1 cellular context compared by ENCODE assay signal in genomic region chr20:12056836-12057235, GRCh38.
TF ChIP-seq lines count a peak whose summit lies in the region.

No MANE protein-coding gene starts in this region.

TF ChIP-seq in GM23338, 12 proteins besides CTCF, POLR2A, EP300 and RAD21 (continued from another document):
- TF ChIP-seq REST (IDR thresholded peaks at IDR 0.05; ENCODE audit: unreplicated experiment) (no peak), JUNB (IDR thresholded peaks at IDR 0.05; ENCODE audit: unreplicated experiment) (no peak), NANOG (IDR thresholded peaks at IDR 0.05; ENCODE audit: borderline replicate concordance) (no peak)
